2 cellular contexts compared by ENCODE assay signal in the genomic region with DNA sequence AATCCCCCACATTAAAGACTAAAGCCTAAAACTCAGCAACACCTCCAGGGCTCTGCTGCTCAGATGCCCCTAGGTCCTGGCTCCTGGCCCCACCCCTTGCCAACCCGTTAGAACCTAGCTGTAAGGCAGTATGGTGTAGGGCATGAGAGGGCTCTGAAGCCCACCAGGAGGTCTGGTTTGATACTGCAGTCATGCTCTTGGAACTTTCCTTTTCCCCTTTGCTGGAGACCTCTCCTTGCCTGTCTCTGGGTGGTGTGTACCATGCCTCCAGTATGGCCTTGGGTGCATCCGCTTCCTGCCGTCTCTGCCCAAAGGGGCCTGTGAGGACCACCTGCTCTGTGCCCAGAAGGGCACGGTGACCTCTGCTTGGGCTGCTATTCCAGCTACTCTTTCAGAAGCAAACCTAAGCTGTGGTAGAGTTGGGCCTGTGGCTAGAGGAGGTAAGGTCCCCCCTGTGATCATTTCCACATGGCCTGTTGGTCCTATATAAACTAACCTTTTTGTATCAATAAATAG.
TF ChIP-seq lines count a peak whose summit lies in the region.

No MANE protein-coding gene starts in this region.

TF ChIP-seq in HEK293, 187 proteins besides CTCF, POLR2A, EP300 and RAD21:
- peak; percentile 35; the same call in 1 of the 2 replicates for TF ChIP-seq GLIS2 (tag by site-specific recombination; IDR thresholded peaks at IDR 0.05)
- TF ChIP-seq ZSCAN23 (tag by site-specific recombination; IDR thresholded peaks at IDR 0.05): no peak

TF ChIP-seq in GM12878, 131 proteins besides CTCF, POLR2A, EP300 and RAD21:
- no peak for TF ChIP-seq TCF12 (IDR thresholded peaks at IDR 0.05; ENCODE audit: low read depth, low read length)
- no peak for TF ChIP-seq CHD4 (IDR thresholded peaks at IDR 0.05)
- no peak for TF ChIP-seq ZBTB40 (IDR thresholded peaks at IDR 0.05; ENCODE audit: borderline replicate concordance)
- no peak for TF ChIP-seq ATF2 (IDR thresholded peaks at IDR 0.05; ENCODE audit: low read length)
- no peak for TF ChIP-seq KLF5 (IDR thresholded peaks at IDR 0.05; ENCODE audit: partially characterized antibody)
- TF ChIP-seq TCF7 (IDR thresholded peaks at IDR 0.05; ENCODE audit: borderline replicate concordance): no peak
- no peak for TF ChIP-seq E2F8 (IDR thresholded peaks at IDR 0.05; ENCODE audit: low read depth, partially characterized antibody)
- TF ChIP-seq CBX3 (IDR thresholded peaks at IDR 0.05; ENCODE audit: borderline replicate concordance, low read depth): no peak
- TF ChIP-seq PAX5 (IDR thresholded peaks at IDR 0.05; ENCODE audit: borderline replicate concordance, low read depth, low read length): no peak
- no peak for TF ChIP-seq BMI1 (IDR thresholded peaks at IDR 0.05; ENCODE audit: borderline replicate concordance)
- TF ChIP-seq, protein P1, sequence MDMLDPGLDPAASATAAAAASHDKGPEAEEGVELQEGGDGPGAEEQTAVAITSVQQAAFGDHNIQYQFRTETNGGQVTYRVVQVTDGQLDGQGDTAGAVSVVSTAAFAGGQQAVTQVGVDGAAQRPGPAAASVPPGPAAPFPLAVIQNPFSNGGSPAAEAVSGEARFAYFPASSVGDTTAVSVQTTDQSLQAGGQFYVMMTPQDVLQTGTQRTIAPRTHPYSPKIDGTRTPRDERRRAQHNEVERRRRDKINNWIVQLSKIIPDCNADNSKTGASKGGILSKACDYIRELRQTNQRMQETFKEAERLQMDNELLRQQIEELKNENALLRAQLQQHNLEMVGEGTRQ (IDR thresholded peaks at IDR 0.05; ENCODE audit: borderline replicate concordance, low read depth, low read length): no peak
- no peak for TF ChIP-seq MEF2A (IDR thresholded peaks at IDR 0.05; ENCODE audit: insufficient read depth, low read depth, low read length)
- TF ChIP-seq SREBF2 (IDR thresholded peaks at IDR 0.05; ENCODE audit: low read length): no peak
- TF ChIP-seq ZBED1 (IDR thresholded peaks at IDR 0.05; ENCODE audit: borderline replicate concordance): no peak
- no peak for TF ChIP-seq STAT1 (conservative IDR thresholded peaks at IDR 0.05)
- TF ChIP-seq CHD1 (IDR thresholded peaks at IDR 0.05; ENCODE audit: low read depth, low read length): no peak
- TF ChIP-seq, protein P2, sequence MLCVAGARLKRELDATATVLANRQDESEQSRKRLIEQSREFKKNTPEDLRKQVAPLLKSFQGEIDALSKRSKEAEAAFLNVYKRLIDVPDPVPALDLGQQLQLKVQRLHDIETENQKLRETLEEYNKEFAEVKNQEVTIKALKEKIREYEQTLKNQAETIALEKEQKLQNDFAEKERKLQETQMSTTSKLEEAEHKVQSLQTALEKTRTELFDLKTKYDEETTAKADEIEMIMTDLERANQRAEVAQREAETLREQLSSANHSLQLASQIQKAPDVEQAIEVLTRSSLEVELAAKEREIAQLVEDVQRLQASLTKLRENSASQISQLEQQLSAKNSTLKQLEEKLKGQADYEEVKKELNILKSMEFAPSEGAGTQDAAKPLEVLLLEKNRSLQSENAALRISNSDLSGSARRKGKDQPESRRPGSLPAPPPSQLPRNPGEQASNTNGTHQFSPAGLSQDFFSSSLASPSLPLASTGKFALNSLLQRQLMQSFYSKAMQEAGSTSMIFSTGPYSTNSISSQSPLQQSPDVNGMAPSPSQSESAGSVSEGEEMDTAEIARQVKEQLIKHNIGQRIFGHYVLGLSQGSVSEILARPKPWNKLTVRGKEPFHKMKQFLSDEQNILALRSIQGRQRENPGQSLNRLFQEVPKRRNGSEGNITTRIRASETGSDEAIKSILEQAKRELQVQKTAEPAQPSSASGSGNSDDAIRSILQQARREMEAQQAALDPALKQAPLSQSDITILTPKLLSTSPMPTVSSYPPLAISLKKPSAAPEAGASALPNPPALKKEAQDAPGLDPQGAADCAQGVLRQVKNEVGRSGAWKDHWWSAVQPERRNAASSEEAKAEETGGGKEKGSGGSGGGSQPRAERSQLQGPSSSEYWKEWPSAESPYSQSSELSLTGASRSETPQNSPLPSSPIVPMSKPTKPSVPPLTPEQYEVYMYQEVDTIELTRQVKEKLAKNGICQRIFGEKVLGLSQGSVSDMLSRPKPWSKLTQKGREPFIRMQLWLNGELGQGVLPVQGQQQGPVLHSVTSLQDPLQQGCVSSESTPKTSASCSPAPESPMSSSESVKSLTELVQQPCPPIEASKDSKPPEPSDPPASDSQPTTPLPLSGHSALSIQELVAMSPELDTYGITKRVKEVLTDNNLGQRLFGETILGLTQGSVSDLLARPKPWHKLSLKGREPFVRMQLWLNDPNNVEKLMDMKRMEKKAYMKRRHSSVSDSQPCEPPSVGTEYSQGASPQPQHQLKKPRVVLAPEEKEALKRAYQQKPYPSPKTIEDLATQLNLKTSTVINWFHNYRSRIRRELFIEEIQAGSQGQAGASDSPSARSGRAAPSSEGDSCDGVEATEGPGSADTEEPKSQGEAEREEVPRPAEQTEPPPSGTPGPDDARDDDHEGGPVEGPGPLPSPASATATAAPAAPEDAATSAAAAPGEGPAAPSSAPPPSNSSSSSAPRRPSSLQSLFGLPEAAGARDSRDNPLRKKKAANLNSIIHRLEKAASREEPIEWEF (IDR thresholded peaks at IDR 0.05; ENCODE audit: insufficient replicate concordance, low read depth, low read length): no peak
- TF ChIP-seq HDAC6 (IDR thresholded peaks at IDR 0.05; ENCODE audit: unreplicated experiment): no peak
TF ChIP-seq in GM12878: peak in this region for 0.
